Comparison of ENCODE assay signal across 10 cellular contexts in genomic region chr9:72952914-72953313, GRCh38. TPM values are rescaled to one million over a fixed set of nuclear protein-coding genes. Genes with fewer than 3 reads are reported as not detected.
DNase-seq lines count a peak whose midpoint lies in the region; ATAC-seq and TF ChIP-seq lines count a peak whose summit lies in the region.
"Had no signal": no experiment of that assay in that cellular context is flagged by ENCODE, and none has a peak within 500 bp of the region (broad histone marks: within the 10 kb centered on the region; RNA-seq: fewer than 3 reads in every experiment).

Gene ALDH1A1, minus strand, starts transcription at chr9:72953053. Its CDS starts 53 bp downstream, at chr9:72953000.

- H3K27me3 ChIP-seq in neural progenitor cell: no peaks in the 10 kb centered on the region

- H4K20me1 ChIP-seq in neural progenitor cell (ENCODE audit: low read depth): no peaks in the 10 kb centered on the region

- H3K4me3 ChIP-seq in neural progenitor cell: no peak within 1 kb of the TSS

- no peak within 1 kb of the TSS for H3K4me2 ChIP-seq in neural progenitor cell

- no peaks in the 10 kb centered on the region for H3K27me3 Mint-ChIP-seq in neural progenitor cell (ENCODE audit: insufficient read depth, low read depth)

- no peaks in the 10 kb centered on the region for H3K9me3 ChIP-seq in neural progenitor cell (ENCODE audit: low read depth)

- H3K36me3 Mint-ChIP-seq in neural progenitor cell: no peaks in the 10 kb centered on the region

- TF ChIP-seq CTCF in neural progenitor cell (IDR thresholded peaks at IDR 0.05): no peak

- H3K79me2 ChIP-seq in neural progenitor cell (ENCODE audit: low read depth): no peaks in the 10 kb centered on the region

- ATAC-seq in esophagus mucosa (peak; percentile 54), HG02981 (IDR thresholded peaks at IDR 0.05; ENCODE audit: unreplicated experiment) (no peak), HG03159 (IDR thresholded peaks at IDR 0.05; ENCODE audit: unreplicated experiment) (no peak)

- no peaks in the 10 kb centered on the region for H3F3A ChIP-seq in neural progenitor cell (ENCODE audit: low read depth)

- H3K27ac ChIP-seq in neural progenitor cell: no peak within 1 kb of the TSS

- peak; percentile 58 for DNase-seq in CD1c-positive myeloid dendritic cell (ENCODE audit: extremely low spot score)
- DNase-seq in NCI-H510A (lab: John Stamatoyannopoulos, UW): peak; percentile 9
- no peak for DNase-seq in neural progenitor cell (ENCODE audit: low spot score)
- DNase-seq in NCI-H345 (lab: John Stamatoyannopoulos, UW): no peak
- no peak for DNase-seq in NCI-H2107 (lab: John Stamatoyannopoulos, UW)
- DNase-seq: activated gamma-delta T cell had no signal

- no peak within 1 kb of the TSS for H3K27ac Mint-ChIP-seq in neural progenitor cell

- no peak within 1 kb of the TSS for H3K9ac ChIP-seq in neural progenitor cell

- peak within 1 kb of the TSS; percentile 7 for H2AFZ ChIP-seq in neural progenitor cell (replicated peaks)

- H3K4me3 Mint-ChIP-seq in neural progenitor cell: no peak within 1 kb of the TSS

- H3K4me1 Mint-ChIP-seq in neural progenitor cell: peaks cover 5% of the 10 kb centered on the region

- H3K9me3 Mint-ChIP-seq in neural progenitor cell: no peaks in the 10 kb centered on the region

- H3K36me3 ChIP-seq in neural progenitor cell: no peaks in the 10 kb centered on the region

- no peaks in the 10 kb centered on the region for H3K4me1 ChIP-seq in neural progenitor cell

RNA-seq across cellular contexts. Expression of gene ALDH1A1, which starts in this region (rescaled TPM):
- total RNA-seq in esophagus mucosa: 3.3 TPM
- total RNA-seq in neural progenitor cell (ENCODE audit: low replicate concordance): not detected in 2 replicates
- total RNA-seq: G401 had no signal

Comparison
In these comparisons a context has a peak if more than half of its experiments do, and no peak if none do; other contexts are left out.
1. DNase-seq: peak in CD1c-positive myeloid dendritic cell (single experiment) and NCI-H510A (single experiment); none in neural progenitor cell (single experiment), NCI-H345 (single experiment) and NCI-H2107 (single experiment).